Comparison of ENCODE assay signal across 18 cellular contexts in genomic region chr6:110400208-110400607, GRCh38. TPM values are rescaled to one million over a fixed set of nuclear protein-coding genes. Genes with fewer than 3 reads are reported as not detected.
A peak's percentile ranks its signal among the peaks of the same experiment; 100 is the strongest.
DNase-seq lines count a peak whose midpoint lies in the region; ATAC-seq and TF ChIP-seq lines count a peak whose summit lies in the region.
"Had no signal": no experiment of that assay in that cellular context is flagged by ENCODE, and none has a peak within 500 bp of the region (broad histone marks: within the 10 kb centered on the region; RNA-seq: fewer than 3 reads in every experiment).

No MANE protein-coding gene starts in this region.

- no peaks in the 10 kb centered on the region for H3K9me3 Mint-ChIP-seq in natural killer cell
- H3K9me3 Mint-ChIP-seq in activated CD8-positive, alpha-beta memory T cell treated with anti-CD3 and anti-CD28 coated beads, Interleukin-2, amount 10 ng/mL, durations not matched to agents 7 days and 5 days (ENCODE audit: low read depth): no peaks in the 10 kb centered on the region
- H3K9me3 Mint-ChIP-seq: activated CD4-positive, alpha-beta memory T cell treated with anti-CD3 and anti-CD28 coated beads for 36 hours; activated naive CD4-positive, alpha-beta T cell treated with anti-CD3 and anti-CD28 coated beads, Interleukin-2, amount 10 ng/mL, durations not matched to agents 7 days and 5 days; memory B cell had no signal

- ATAC-seq in heart left ventricle (peak in 1 of 4 donors; percentile 19), Right ventricle myocardium superior (ENCODE audit: poor library complexity) (no peak), psoas muscle (peak in 1 of 4 donors; percentile 25), natural killer cell (no peak)
- no peak for ATAC-seq in activated CD8-positive, alpha-beta memory T cell treated with anti-CD3 and anti-CD28 coated beads, Interleukin-2, amount 10 ng/mL, durations not matched to agents 7 days and 5 days
- ATAC-seq: GM12878 had no signal

- TF ChIP-seq POLR2A in heart left ventricle (IDR thresholded peaks at IDR 0.05): no peak
- TF ChIP-seq POLR2A in vagina (IDR thresholded peaks at IDR 0.05): no peak

- H3K27ac Mint-ChIP-seq in natural killer cell: no peak overlapping the region
- no peak overlapping the region for H3K27ac Mint-ChIP-seq in activated CD8-positive, alpha-beta memory T cell treated with anti-CD3 and anti-CD28 coated beads, Interleukin-2, amount 10 ng/mL, durations not matched to agents 7 days and 5 days
- H3K27ac Mint-ChIP-seq: activated CD4-positive, alpha-beta memory T cell treated with anti-CD3 and anti-CD28 coated beads for 36 hours; activated naive CD4-positive, alpha-beta T cell treated with anti-CD3 and anti-CD28 coated beads, Interleukin-2, amount 10 ng/mL, durations not matched to agents 7 days and 5 days; memory B cell; progenitor cell of endocrine pancreas had no signal

- peaks cover 0 to 7% of the 10 kb centered on the region in 2 donors for H3K4me1 Mint-ChIP-seq in natural killer cell
- H3K4me1 Mint-ChIP-seq in activated CD8-positive, alpha-beta memory T cell treated with anti-CD3 and anti-CD28 coated beads, Interleukin-2, amount 10 ng/mL, durations not matched to agents 7 days and 5 days: no peaks in the 10 kb centered on the region
- H3K4me1 Mint-ChIP-seq: memory B cell had no signal

- no peak for DNase-seq in heart left ventricle
- no peak for DNase-seq in Right ventricle myocardium superior
- DNase-seq in fibroblast of mammary gland (ENCODE audit: low read depth): no peak
- DNase-seq in psoas muscle: no peak
- no peak for DNase-seq in vagina (ENCODE audit: extremely low spot score in 2 of 2)
- no peak for DNase-seq in natural killer cell
- DNase-seq in activated CD8-positive, alpha-beta memory T cell treated with anti-CD3 and anti-CD28 coated beads, Interleukin-2, amount 10 ng/mL, durations not matched to agents 7 days and 5 days: no peak
- no peak for DNase-seq in NCI-H2081 treated with DMSO at 0.1 percent for 48 hours (lab: John Stamatoyannopoulos, UW)
- DNase-seq: activated CD4-positive, alpha-beta memory T cell treated with anti-CD3 and anti-CD28 coated beads for 36 hours; activated naive CD4-positive, alpha-beta T cell treated with anti-CD3 and anti-CD28 coated beads, Interleukin-2, amount 10 ng/mL, durations not matched to agents 7 days and 5 days; DMS79; MM.1S; NCI-H524; T1000 had no signal

- CTCF ChIA-PET in activated CD8-positive, alpha-beta memory T cell treated with anti-CD3 and anti-CD28 coated beads, Interleukin-2, amount 10 ng/mL, durations not matched to agents 7 days and 5 days (lab: Charles Lee): no interaction called here

- WGBS in heart left ventricle, 4 donors: 39 to 71% (median 54%) methylated on average over 7 to 18 of the region's 18 CpGs
- WGBS in psoas muscle, 3 donors: 64 to 74% (median 72%) methylated on average over 11 to 18 of the region's 18 CpGs

- TF ChIP-seq CTCF in heart left ventricle (IDR thresholded peaks at IDR 0.05) (no peak), fibroblast of mammary gland (conservative IDR thresholded peaks at IDR 0.05; ENCODE audit: control insufficient read depth, insufficient read depth, low read depth, low read length) (no peak), psoas muscle (IDR thresholded peaks at IDR 0.05) (no peak), vagina (IDR thresholded peaks at IDR 0.05) (no peak), natural killer cell (IDR thresholded peaks at IDR 0.05) (no peak)

- H3K36me3 Mint-ChIP-seq in natural killer cell: no peaks in the 10 kb centered on the region
- H3K36me3 Mint-ChIP-seq in activated CD8-positive, alpha-beta memory T cell treated with anti-CD3 and anti-CD28 coated beads, Interleukin-2, amount 10 ng/mL, durations not matched to agents 7 days and 5 days: no peaks in the 10 kb centered on the region
- H3K36me3 Mint-ChIP-seq: activated CD4-positive, alpha-beta memory T cell treated with anti-CD3 and anti-CD28 coated beads for 36 hours; activated naive CD4-positive, alpha-beta T cell treated with anti-CD3 and anti-CD28 coated beads, Interleukin-2, amount 10 ng/mL, durations not matched to agents 7 days and 5 days; memory B cell had no signal

- H3K27ac ChIP-seq in heart left ventricle (peak overlapping the region in 1 of 12 donors; percentile 14), psoas muscle (no peak overlapping the region), vagina (peak overlapping the region; percentile 18)

- H3K4me1 ChIP-seq in heart left ventricle (peaks cover 0 to 13% (median 4%) of the 10 kb centered on the region in 12 donors), psoas muscle (no peaks in the 10 kb centered on the region), vagina (no peaks in the 10 kb centered on the region)

- H3K36me3 ChIP-seq in heart left ventricle (peaks cover 0 to 11% (median 4%) of the 10 kb centered on the region in 9 donors), psoas muscle (ENCODE audit: insufficient read depth in 1 of 2, low read depth in 1 of 2) (peaks cover 0 to 38% of the 10 kb centered on the region in 2 donors), vagina (no peaks in the 10 kb centered on the region)

- intact Hi-C loops in heart left ventricle (cut with DNase I): no loop called here
- intact Hi-C loops in Right ventricle myocardium superior (cut with DNase I): no loop called here
- intact Hi-C loops in psoas muscle (cut with DNase I): no loop called here
- intact Hi-C loops in vagina (cut with DNase I): no loop called here
- intact Hi-C loops in natural killer cell (cut with micrococcal nuclease): no loop called here

- no peak overlapping the region for H3K4me3 Mint-ChIP-seq in natural killer cell
- no peak overlapping the region for H3K4me3 Mint-ChIP-seq in activated CD8-positive, alpha-beta memory T cell treated with anti-CD3 and anti-CD28 coated beads, Interleukin-2, amount 10 ng/mL, durations not matched to agents 7 days and 5 days
- H3K4me3 Mint-ChIP-seq: activated CD4-positive, alpha-beta memory T cell treated with anti-CD3 and anti-CD28 coated beads for 36 hours; activated naive CD4-positive, alpha-beta T cell treated with anti-CD3 and anti-CD28 coated beads, Interleukin-2, amount 10 ng/mL, durations not matched to agents 7 days and 5 days; memory B cell had no signal

- peak overlapping the region in 11 of 12 donors; percentile 26 to 61 (median 48) for H3K4me3 ChIP-seq in heart left ventricle
- peak overlapping the region; percentile 25 for H3K4me3 ChIP-seq in fibroblast of mammary gland (ENCODE audit: control insufficient read depth, low read depth, low read length)
- peak overlapping the region; percentile 60 for H3K4me3 ChIP-seq in psoas muscle
- peak overlapping the region; percentile 35 to 46 for H3K4me3 ChIP-seq in vagina
- H3K4me3 ChIP-seq: GM12878 had no signal

- H3K9me3 ChIP-seq in heart left ventricle (no peaks in the 10 kb centered on the region), psoas muscle (no peaks in the 10 kb centered on the region), vagina (no peaks in the 10 kb centered on the region)

- H3K27me3 ChIP-seq in heart left ventricle (no peaks in the 10 kb centered on the region), psoas muscle (ENCODE audit: insufficient read depth in 3 of 3, low read length in 2 of 3) (no peaks in the 10 kb centered on the region), vagina (no peaks in the 10 kb centered on the region)

- peaks cover 0 to 9% of the 10 kb centered on the region in 2 donors for H3K27me3 Mint-ChIP-seq in natural killer cell (ENCODE audit: low read depth in 2 of 2)
- no peaks in the 10 kb centered on the region for H3K27me3 Mint-ChIP-seq in activated CD8-positive, alpha-beta memory T cell treated with anti-CD3 and anti-CD28 coated beads, Interleukin-2, amount 10 ng/mL, durations not matched to agents 7 days and 5 days
- H3K27me3 Mint-ChIP-seq: progenitor cell of endocrine pancreas had no signal

RNA-seq across cellular contexts. Expression of gene DDO, which starts 15.2 kb away (rescaled TPM):
- 10 to 100 TPM; 11.2 to 32.3 (median 20.7) TPM for total RNA-seq in heart left ventricle
- polyA plus RNA-seq in heart left ventricle: 10 to 100 TPM; 10.9 to 11.1 TPM
- total RNA-seq in Right ventricle myocardium superior: 31.1 TPM
- 1 to 10 TPM; 2.7 to 9.7 (median 4.8) TPM for total RNA-seq in psoas muscle
- 1 to 10 TPM; 1.7 to 9.7 (median 4.8) TPM for polyA plus RNA-seq in psoas muscle
- total RNA-seq in vagina: not detected
- under 1 TPM in 2 of 3 donors, not detected in 1; 0.25 to 0.50 TPM for total RNA-seq in natural killer cell
- total RNA-seq in activated CD8-positive, alpha-beta memory T cell treated with anti-CD3 and anti-CD28 coated beads, Interleukin-2, amount 10 ng/mL, durations not matched to agents 7 days and 5 days: not detected
- total RNA-seq: activated CD4-positive, alpha-beta memory T cell treated with anti-CD3 and anti-CD28 coated beads for 36 hours; progenitor cell of endocrine pancreas had no signal

RNA-seq across cellular contexts. Expression of gene METTL24, which starts 42.1 kb away (rescaled TPM):
- total RNA-seq in heart left ventricle: 1 to 10 TPM in 6 of 9 donors, under 1 TPM in 2, not detected in 1; 0.60 to 2.8 (median 1.8) TPM
- not detected for polyA plus RNA-seq in heart left ventricle
- total RNA-seq in Right ventricle myocardium superior: 0.91 TPM
- total RNA-seq in psoas muscle: not detected
- under 1 TPM in 1 of 3 donors, not detected in 2; 0.04 TPM for polyA plus RNA-seq in psoas muscle
- total RNA-seq in vagina: 6.6 TPM
- total RNA-seq in natural killer cell: under 1 TPM in 2 of 3 donors, not detected in 1; 0.24 to 1.00 TPM
- total RNA-seq in activated CD8-positive, alpha-beta memory T cell treated with anti-CD3 and anti-CD28 coated beads, Interleukin-2, amount 10 ng/mL, durations not matched to agents 7 days and 5 days: not detected
- total RNA-seq: activated CD4-positive, alpha-beta memory T cell treated with anti-CD3 and anti-CD28 coated beads for 36 hours; GM12878 had no signal
- polyA plus RNA-seq: AG04450 had no signal
